26 cellular contexts compared by ENCODE assay signal in genomic region chr19:45273532-45273877, GRCh38. TPM values are rescaled to one million over a fixed set of nuclear protein-coding genes. Genes with fewer than 3 reads are reported as not detected.
DNase-seq lines count a peak whose midpoint lies in the region; ATAC-seq, FAIRE-seq and TF ChIP-seq lines count a peak whose summit lies in the region.
"Had no signal": no experiment of that assay in that cellular context is flagged by ENCODE, and none has a peak within 500 bp of the region (broad histone marks: within the 10 kb centered on the region; RNA-seq: fewer than 3 reads in every experiment).

No MANE protein-coding gene starts in this region.

- H2AK5ac ChIP-seq in neuronal stem cell (ENCODE audit: low read depth, low read length) = no peak overlapping the region

- dilution Hi-C loops in endothelial cell of umbilical vein (cut with MboI; ENCODE audit: extremely low pct_ligation_motif_present, low sequenced_read_pairs) = no loop called here

- H3K18ac ChIP-seq in neuronal stem cell (ENCODE audit: low read length) = no peak overlapping the region

- no peak for FAIRE-seq in endothelial cell of umbilical vein (lab: Jason Lieb, UNC)
- FAIRE-seq: GM12892, GM19239, H54, RCC 7860 had no signal

- no peaks in the 10 kb centered on the region for H3K9me3 Mint-ChIP-seq in nephron
- no peaks in the 10 kb centered on the region for H3K9me3 Mint-ChIP-seq in Calu3 (ENCODE audit: low read depth, unreplicated experiment)
- H3K9me3 Mint-ChIP-seq: CD4-positive, alpha-beta memory T cell had no signal

- H3K9me3 ChIP-seq in BLaER1 (no peaks in the 10 kb centered on the region), SK-N-MC (ENCODE audit: low read depth, low read length) (no peaks in the 10 kb centered on the region), endothelial cell of umbilical vein (replicated peaks; ENCODE audit: control insufficient read depth, insufficient read depth, low read length) (no peaks in the 10 kb centered on the region), neuronal stem cell (replicated peaks in 1 of 2; ENCODE audit: control insufficient read depth in 2 of 2, insufficient read depth in 1 of 2, low read depth in 1 of 2, low read length in 2 of 2) (peaks cover 0 to 2% of the 10 kb centered on the region in 2 donors)
- H3K9me3 ChIP-seq: MG63, SK-N-SH had no signal

- H3K36me3 ChIP-seq in BLaER1 (peaks cover 100% of the 10 kb centered on the region), SK-N-MC (ENCODE audit: insufficient read depth, low read length) (peaks cover 6% of the 10 kb centered on the region; the same call in 1 of the 2 replicates), endothelial cell of umbilical vein (ENCODE audit: control insufficient read depth in 2 of 2, extremely low read depth in 1 of 2, insufficient read depth in 2 of 2, low read length in 2 of 2) (peaks cover 0 to 28% of the 10 kb centered on the region in 2 experiments), neuronal stem cell (replicated peaks in 1 of 2; ENCODE audit: control insufficient read depth in 2 of 2, insufficient read depth in 2 of 2, low read length in 2 of 2) (peaks cover 46 to 87% of the 10 kb centered on the region in 2 donors)

- H4K8ac ChIP-seq in neuronal stem cell (ENCODE audit: low read depth, low read length) = no peak overlapping the region

- POLR2A ChIA-PET in endothelial cell of umbilical vein (lab: Charles Lee) = no interaction called here

- H3K4me1 ChIP-seq in BLaER1 = peaks cover 40% of the 10 kb centered on the region
- peaks cover 14% of the 10 kb centered on the region for H3K4me1 ChIP-seq in endothelial cell of umbilical vein (ENCODE audit: control insufficient read depth, extremely low read depth, insufficient read depth, low read length)
- no peaks in the 10 kb centered on the region for H3K4me1 ChIP-seq in neuronal stem cell (ENCODE audit: control insufficient read depth in 2 of 2, insufficient read depth in 1 of 2, low read depth in 1 of 2, low read length in 2 of 2)

- no peaks in the 10 kb centered on the region for H3K79me2 ChIP-seq in endothelial cell of umbilical vein (ENCODE audit: control insufficient read depth, insufficient read depth, low read length)

- H3K27me3 ChIP-seq in BLaER1 (no peaks in the 10 kb centered on the region), endothelial cell of umbilical vein (ENCODE audit: control insufficient read depth in 2 of 2, insufficient read depth in 2 of 2, low read length in 2 of 2) (no peaks in the 10 kb centered on the region), neuronal stem cell (ENCODE audit: control insufficient read depth in 3 of 3, insufficient read depth in 3 of 3, low read depth in 1 of 3, low read length in 3 of 3) (no peaks in the 10 kb centered on the region)
- H3K27me3 ChIP-seq: MG63 had no signal

- CTCF ChIA-PET in endothelial cell of umbilical vein (lab: Charles Lee) (interaction anchor here (1.1 to 1.7 kb wide), 2 partner anchors 25 to 73 kb away, joined by 3 to 4 read pairs; no protein-coding TSS in a partner anchor), Calu3 (lab: Charles Lee) (no interaction called here)

- no TSS peak for BruUV-seq in endothelial cell of umbilical vein (replicated peaks; lab: Mats Ljungman, UMichigan)
- BruUV-seq in Calu3 (replicated peaks; lab: Mats Ljungman, UMichigan) = no TSS peak

- no peak overlapping the region for H2AFZ ChIP-seq in endothelial cell of umbilical vein (ENCODE audit: low read depth, low read length)
- no peak overlapping the region for H2AFZ ChIP-seq in neuronal stem cell (ENCODE audit: low read length)

- H2BK12ac ChIP-seq in neuronal stem cell (ENCODE audit: low read length) = no peak overlapping the region

- H3K4me2 ChIP-seq in BLaER1 (peak overlapping the region; percentile 51), endothelial cell of umbilical vein (ENCODE audit: insufficient read depth, low read length) (no peak overlapping the region), neuronal stem cell (ENCODE audit: insufficient read depth, low read length, poor library complexity, severe bottlenecking) (no peak overlapping the region)
- H3K4me2 ChIP-seq: SK-N-SH had no signal

- H3K27ac ChIP-seq in BLaER1 (no peak overlapping the region), SK-N-MC (peak overlapping the region; percentile 72), endothelial cell of umbilical vein (ENCODE audit: insufficient read depth, low read depth, low read length) (peak overlapping the region; percentile 20), neuronal stem cell (replicated peaks; ENCODE audit: low read length) (no peak overlapping the region)

- ATAC-seq in HG03469 (IDR thresholded peaks at IDR 0.05; ENCODE audit: unreplicated experiment) = no peak

- H3K9ac ChIP-seq in BLaER1 (0 out of 2 replicates have a peak overlapping the region, but pooled peaks have one; percentile 20), SK-N-MC (ENCODE audit: insufficient read length) (no peak overlapping the region), endothelial cell of umbilical vein (replicated peaks; ENCODE audit: extremely low read depth, insufficient read depth, low read length) (no peak overlapping the region), neuronal stem cell (ENCODE audit: low read depth, low read length, poor library complexity) (no peak overlapping the region)
- H3K9ac ChIP-seq: SK-N-SH had no signal

- intact Hi-C loops in endothelial cell of umbilical vein (cut with micrococcal nuclease) = no loop called here
- intact Hi-C loops in Calu3 (cut with micrococcal nuclease; ENCODE audit: unreplicated experiment) = no loop called here

- no peak overlapping the region for H2BK15ac ChIP-seq in neuronal stem cell (ENCODE audit: low read length)

- no peak overlapping the region for H2BK5ac ChIP-seq in neuronal stem cell (ENCODE audit: low read length)

- WGBS in neuronal stem cell (ENCODE audit: extremely low coverage in 2 of 2, insufficient read length in 2 of 2, insufficient replicate concordance in 1 of 2), 2 donors = no CpG with 5 or more reads among the region's 13 CpGs

- no peaks in the 10 kb centered on the region for H3K9me1 ChIP-seq in endothelial cell of umbilical vein (replicated peaks; ENCODE audit: control insufficient read depth, extremely low read depth, insufficient read depth, low read length)

- no peak overlapping the region for H4K91ac ChIP-seq in neuronal stem cell (ENCODE audit: low read depth, low read length, poor library complexity)

- peaks cover 25% of the 10 kb centered on the region for H3K4me1 Mint-ChIP-seq in nephron
- no peaks in the 10 kb centered on the region for H3K4me1 Mint-ChIP-seq in Calu3 (ENCODE audit: low read depth, unreplicated experiment)
- H3K4me1 Mint-ChIP-seq: CD4-positive, alpha-beta memory T cell had no signal

- H3K4me3 Mint-ChIP-seq in nephron = peak overlapping the region in 1 of 3 experiments; percentile 2
- H3K4me3 Mint-ChIP-seq in Calu3 (ENCODE audit: low read depth, unreplicated experiment) = no peak overlapping the region
- H3K4me3 Mint-ChIP-seq: CD4-positive, alpha-beta memory T cell had no signal

- no peak for TF ChIP-seq POLR2A in endothelial cell of umbilical vein (IDR thresholded peaks at IDR 0.05; ENCODE audit: low read depth, low read length)

- no peak overlapping the region for H2BK120ac ChIP-seq in neuronal stem cell (ENCODE audit: low read depth, low read length)

- H3K79me1 ChIP-seq in neuronal stem cell (ENCODE audit: low read depth, low read length) = peaks cover 5% of the 10 kb centered on the region

- no peak overlapping the region for H3K4ac ChIP-seq in neuronal stem cell (ENCODE audit: low read length)

- no peak overlapping the region for H3K4me3 ChIP-seq in BLaER1
- peak overlapping the region; percentile 11; the same call in 1 of the 2 replicates for H3K4me3 ChIP-seq in SK-N-MC
- no peak overlapping the region for H3K4me3 ChIP-seq in endothelial cell of umbilical vein (replicated peaks in 1 of 3; ENCODE audit: insufficient read depth in 1 of 3, low read depth in 1 of 3, low read length in 3 of 3)
- no peak overlapping the region for H3K4me3 ChIP-seq in neuronal stem cell (ENCODE audit: low read length in 2 of 2)
- H3K4me3 ChIP-seq: MG63 had no signal

- H4K20me1 ChIP-seq in BLaER1 (peaks cover 22% of the 10 kb centered on the region; the same call in 1 of the 2 replicates), endothelial cell of umbilical vein (replicated peaks; ENCODE audit: control insufficient read depth, extremely low read depth, insufficient read depth, low read length) (no peaks in the 10 kb centered on the region)

- H3K23ac ChIP-seq in neuronal stem cell (ENCODE audit: low read depth, low read length, poor library complexity) = no peak overlapping the region

- H3K27ac Mint-ChIP-seq in nephron = peak overlapping the region; percentile 80 to 84 (median 83)
- H3K27ac Mint-ChIP-seq in Calu3 (ENCODE audit: unreplicated experiment) = no peak overlapping the region
- H3K27ac Mint-ChIP-seq: CD4-positive, alpha-beta memory T cell had no signal

- TF ChIP-seq CTCF in endothelial cell of umbilical vein (IDR thresholded peaks at IDR 0.05; ENCODE audit: extremely low read depth in 1 of 2, insufficient read depth in 1 of 2, low read depth in 1 of 2, low read length in 2 of 2) (no peak), nephron (IDR thresholded peaks at IDR 0.05; ENCODE audit: unreplicated experiment in 3 of 3) (no peak), Calu3 (IDR thresholded peaks at IDR 0.05; ENCODE audit: unreplicated experiment) (no peak)

- H3K27me3 Mint-ChIP-seq in nephron (ENCODE audit: low read depth) = no peaks in the 10 kb centered on the region
- no peaks in the 10 kb centered on the region for H3K27me3 Mint-ChIP-seq in Calu3 (ENCODE audit: unreplicated experiment)
- H3K27me3 Mint-ChIP-seq: CD4-positive, alpha-beta memory T cell had no signal

- H3K36me3 Mint-ChIP-seq in nephron (ENCODE audit: low read depth) (peaks cover 48% of the 10 kb centered on the region), Calu3 (ENCODE audit: insufficient read depth, unreplicated experiment) (peaks cover 39% of the 10 kb centered on the region)

- H3K14ac ChIP-seq in neuronal stem cell (ENCODE audit: low read length) = no peak overlapping the region

- DNase-seq in SK-N-MC (ENCODE audit: low read depth, low spot score) (no peak), endothelial cell of umbilical vein (ENCODE audit: low read depth, low spot score) (no peak), NCI-H748 treated with DMSO at 0.1 percent for 48 hours (lab: John Stamatoyannopoulos, UW) (no peak), Calu3 (no peak), neuronal stem cell (ENCODE audit: low spot score) (no peak)
- DNase-seq: CD4-positive, alpha-beta memory T cell; COR-L47; GF-D8; KG1; MG63; NCI-H1105 treated with DMSO at 0.1 percent for 48 hours; NCI-H2171 treated with DMSO at 0.1 percent for 48 hours; NCI-H774; SIG-M5; SW 1271 had no signal

RNA-seq across cellular contexts. Expression of gene MARK4, which starts 22.4 kb away (rescaled TPM):
- total RNA-seq in endothelial cell of umbilical vein = 50.0 and 51.6 TPM in 2 replicates
- polyA plus RNA-seq in endothelial cell of umbilical vein = 13.9 and 14.4 TPM in 2 replicates
- 20.8 and 21.0 TPM in 2 replicates for polyA plus RNA-seq in endothelial cell of umbilical vein (2011; cell fraction: cytosol; rRNA removed)
- polyA plus RNA-seq in endothelial cell of umbilical vein (2011; cell fraction: nucleus; rRNA removed) = 30.4 and 41.3 TPM in 2 replicates
- 45.3 and 54.7 TPM in 2 replicates for polyA plus RNA-seq in endothelial cell of umbilical vein (2012)
- polyA minus RNA-seq in endothelial cell of umbilical vein = 26.0 and 31.8 TPM in 2 replicates
- polyA minus RNA-seq in endothelial cell of umbilical vein (2011; cell fraction: cytosol; rRNA and poly(A)+ RNA removed) = 3.9 TPM
- 17.4 and 27.3 TPM in 2 replicates for polyA minus RNA-seq in endothelial cell of umbilical vein (2011; cell fraction: nucleus; rRNA and poly(A)+ RNA removed)
- total RNA-seq in Calu3 (2022) = 45.9 and 50.3 TPM in 2 replicates
- 38.8 TPM for polyA plus RNA-seq in neuronal stem cell (2013, experiment 1 of 2)
- 39.8 TPM for polyA plus RNA-seq in neuronal stem cell (2013, experiment 2 of 2)

RNA-seq across cellular contexts. Expression of gene EXOC3L2, which starts 28.3 kb away (rescaled TPM):
- total RNA-seq in endothelial cell of umbilical vein (0.66 and 1.2 TPM in 2 replicates), Calu3 (2022) (not detected in 2 replicates)
- polyA plus RNA-seq in endothelial cell of umbilical vein = 1.7 and 1.8 TPM in 2 replicates
- polyA plus RNA-seq in endothelial cell of umbilical vein (2011; cell fraction: cytosol; rRNA removed) = 1.1 and 1.2 TPM in 2 replicates
- polyA plus RNA-seq in endothelial cell of umbilical vein (2011; cell fraction: nucleus; rRNA removed) = 1.1 and 1.6 TPM in 2 replicates
- polyA plus RNA-seq in endothelial cell of umbilical vein (2012) = 0.08 and 0.23 TPM in 2 replicates
- 0.62 and 1.00 TPM in 2 replicates for polyA minus RNA-seq in endothelial cell of umbilical vein
- polyA minus RNA-seq in endothelial cell of umbilical vein (2011; cell fraction: cytosol; rRNA and poly(A)+ RNA removed) = not detected
- polyA minus RNA-seq in endothelial cell of umbilical vein (2011; cell fraction: nucleus; rRNA and poly(A)+ RNA removed) = 0.43 TPM in 2 replicates
- 0.04 TPM for polyA plus RNA-seq in neuronal stem cell (2013, experiment 1 of 2)
- polyA plus RNA-seq in neuronal stem cell (2013, experiment 2 of 2) = 0.04 TPM
- total RNA-seq: A172; CD4-positive, alpha-beta memory T cell had no signal
- polyA plus RNA-seq: CD4-positive, alpha-beta memory T cell had no signal

RNA-seq across cellular contexts. Expression of gene CKM, which starts 49.2 kb away (rescaled TPM):
- total RNA-seq in endothelial cell of umbilical vein (not detected in 2 replicates), Calu3 (2022) (not detected in 2 replicates)
- polyA plus RNA-seq in endothelial cell of umbilical vein = not detected in 2 replicates
- polyA plus RNA-seq in endothelial cell of umbilical vein (2011; cell fraction: cytosol; rRNA removed) = 0.04 and 0.10 TPM in 2 replicates
- polyA plus RNA-seq in endothelial cell of umbilical vein (2011; cell fraction: nucleus; rRNA removed) = not detected in 2 replicates
- polyA plus RNA-seq in endothelial cell of umbilical vein (2012) = not detected in 2 replicates
- polyA minus RNA-seq in endothelial cell of umbilical vein = not detected in 2 replicates
- polyA minus RNA-seq in endothelial cell of umbilical vein (2011; cell fraction: cytosol; rRNA and poly(A)+ RNA removed) = not detected
- not detected in 2 replicates for polyA minus RNA-seq in endothelial cell of umbilical vein (2011; cell fraction: nucleus; rRNA and poly(A)+ RNA removed)
- not detected for polyA plus RNA-seq in neuronal stem cell (2013, experiment 1 of 2)
- not detected for polyA plus RNA-seq in neuronal stem cell (2013, experiment 2 of 2)
- total RNA-seq: A172; CD4-positive, alpha-beta memory T cell; HT1080 had no signal
- polyA plus RNA-seq: BJ; CD4-positive, alpha-beta memory T cell had no signal

Comparison
In these comparisons a context has a peak if more than half of its experiments do, and no peak if none do; other contexts are left out.
1. H3K27ac ChIP-seq: peak in SK-N-MC (single experiment) and endothelial cell of umbilical vein (single experiment); none in BLaER1 (single experiment) and neuronal stem cell (single experiment).